ENCODE assay signal across 9 cellular contexts in the genomic region with DNA sequence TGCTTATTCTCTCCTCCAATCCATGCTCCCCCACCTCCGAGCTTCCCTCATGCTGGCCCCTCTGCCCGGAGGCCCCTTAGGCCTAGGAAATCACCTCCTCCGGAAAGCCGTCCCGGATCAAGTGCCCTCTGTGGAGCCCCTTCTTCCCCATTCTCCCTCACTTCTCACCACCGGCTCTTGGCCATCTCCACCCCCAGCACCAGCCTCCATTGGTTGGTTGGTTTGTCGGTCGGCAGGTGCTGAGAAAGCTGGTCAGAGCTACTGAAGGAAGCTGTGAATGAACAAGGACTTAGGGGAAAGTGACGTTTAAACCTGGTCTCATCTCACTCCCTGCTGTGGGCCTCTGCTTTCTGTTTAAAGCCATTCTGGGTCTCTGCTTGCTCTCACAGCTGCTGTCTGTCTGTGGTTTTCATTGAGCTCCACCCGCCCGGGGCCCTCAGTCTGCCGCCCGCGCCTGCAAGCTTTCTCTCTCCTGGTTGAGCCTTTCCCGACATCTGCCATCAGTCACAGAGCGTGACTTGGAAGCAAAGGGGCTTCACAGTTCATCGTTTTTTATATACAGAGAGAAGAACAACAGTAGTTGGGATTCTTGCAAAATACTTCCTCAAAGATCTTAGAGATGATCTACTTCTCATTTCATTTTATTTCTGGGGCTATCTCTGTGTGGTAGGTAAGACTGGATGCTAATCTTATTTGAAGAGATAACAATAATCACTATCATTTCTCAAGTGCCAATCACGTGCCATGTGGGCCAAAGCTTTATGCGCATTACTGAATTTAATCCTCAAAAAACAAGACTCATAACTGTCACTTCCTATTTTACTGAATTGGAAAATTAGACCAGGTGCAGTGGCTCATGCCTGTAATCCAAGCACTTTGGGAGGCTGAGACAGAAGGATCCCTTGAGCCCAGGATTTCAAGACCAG.
DNase-seq lines count a peak whose midpoint lies in the region; ATAC-seq, FAIRE-seq and TF ChIP-seq lines count a peak whose summit lies in the region.
"Had no signal": no experiment of that assay in that cellular context is flagged by ENCODE, and none has a peak within 500 bp of the region (broad histone marks: within the 10 kb centered on the region; RNA-seq: fewer than 3 reads in every experiment).

No MANE protein-coding gene starts in this region.

- DNase-seq in Right ventricle myocardium superior, result peak; percentile 68
- DNase-seq in cardiac septum (ENCODE audit: low spot score), result no peak
- peak in 1 of 2 experiments; percentile 70 for DNase-seq in HL-60 (ENCODE audit: low read depth in 1 of 2, low spot score in 1 of 2)
- DNase-seq in activated CD4-positive, CD25-positive, alpha-beta regulatory T cell treated with anti-CD3 and anti-CD28 coated beads, Interleukin-2, amount 50 U/mL, for 72 hours, result peak; percentile 42
- no peak for DNase-seq in endothelial cell of umbilical vein (ENCODE audit: low read depth, low spot score)
- DNase-seq in stimulated activated CD4-positive, alpha-beta T cell treated with anti-CD3 and anti-CD28 coated beads, Interleukin-4, amount 100 ng/mL, for 48 hours (ENCODE audit: low read depth in 2 of 2), result peak; percentile 37 to 49
- DNase-seq in testis, result no peak
- no peak for DNase-seq in hippocampal formation (lab: John Stamatoyannopoulos, UW)
- DNase-seq: left cardiac atrium had no signal

- no TSS peak for BruUV-seq in endothelial cell of umbilical vein (replicated peaks; lab: Mats Ljungman, UMichigan)

- H3K9ac ChIP-seq in endothelial cell of umbilical vein (replicated peaks; ENCODE audit: extremely low read depth, insufficient read depth, low read length), result no peak overlapping the region

- no peaks in the 10 kb centered on the region for H3K9me1 ChIP-seq in endothelial cell of umbilical vein (replicated peaks; ENCODE audit: control insufficient read depth, extremely low read depth, insufficient read depth, low read length)

- TF ChIP-seq CTCF in HL-60 (IDR thresholded peaks at IDR 0.05; ENCODE audit: insufficient read depth, low read length) (no peak), endothelial cell of umbilical vein (IDR thresholded peaks at IDR 0.05; ENCODE audit: extremely low read depth in 1 of 2, insufficient read depth in 1 of 2, low read depth in 1 of 2, low read length in 2 of 2) (no peak), testis (IDR thresholded peaks at IDR 0.05) (no peak)

- ATAC-seq in Right ventricle myocardium superior (ENCODE audit: poor library complexity), result peak; percentile 18

- POLR2A ChIA-PET in endothelial cell of umbilical vein (lab: Charles Lee), result no interaction called here

- no peak for FAIRE-seq in endothelial cell of umbilical vein (lab: Jason Lieb, UNC)

- no peaks in the 10 kb centered on the region for H3K4me1 ChIP-seq in endothelial cell of umbilical vein (ENCODE audit: control insufficient read depth, extremely low read depth, insufficient read depth, low read length)
- no peaks in the 10 kb centered on the region for H3K4me1 ChIP-seq in testis

- no peaks in the 10 kb centered on the region for H4K20me1 ChIP-seq in endothelial cell of umbilical vein (replicated peaks; ENCODE audit: control insufficient read depth, extremely low read depth, insufficient read depth, low read length)

- no peaks in the 10 kb centered on the region for H3K79me2 ChIP-seq in endothelial cell of umbilical vein (ENCODE audit: control insufficient read depth, insufficient read depth, low read length)

- H3K9me3 ChIP-seq in endothelial cell of umbilical vein (replicated peaks; ENCODE audit: control insufficient read depth, insufficient read depth, low read length) (no peaks in the 10 kb centered on the region), testis (no peaks in the 10 kb centered on the region)

- H3K27me3 ChIP-seq in HL-60 (ENCODE audit: insufficient read depth, poor library complexity, severe bottlenecking), result no peaks in the 10 kb centered on the region
- peaks cover 41 to 46% of the 10 kb centered on the region in 2 experiments for H3K27me3 ChIP-seq in endothelial cell of umbilical vein (ENCODE audit: control insufficient read depth in 2 of 2, insufficient read depth in 2 of 2, low read length in 2 of 2)
- H3K27me3 ChIP-seq in testis, result no peaks in the 10 kb centered on the region

- H3K27ac ChIP-seq in HL-60 (replicated peaks), result peak overlapping the region; percentile 48
- H3K27ac ChIP-seq in endothelial cell of umbilical vein (ENCODE audit: insufficient read depth, low read depth, low read length), result no peak overlapping the region
- H3K27ac ChIP-seq in testis, result no peak overlapping the region

- TF ChIP-seq POLR2A in endothelial cell of umbilical vein (IDR thresholded peaks at IDR 0.05; ENCODE audit: low read depth, low read length), result no peak
- TF ChIP-seq POLR2A in testis (IDR thresholded peaks at IDR 0.05), result no peak

- CTCF ChIA-PET in endothelial cell of umbilical vein (lab: Charles Lee), result interaction anchor here (0.7 to 3.1 kb wide), 7 partner anchors 9 to 131 kb away, joined by 3 to 13 read pairs (median 4); no protein-coding TSS in a partner anchor

- intact Hi-C loops in Right ventricle myocardium superior (cut with DNase I), result no loop called here
- intact Hi-C loops in cardiac septum (cut with DNase I), result no loop called here
- intact Hi-C loops in endothelial cell of umbilical vein (cut with micrococcal nuclease), result loop anchor here (5.0 kb wide), 1 partner anchor 51 kb away; no protein-coding TSS in a partner anchor
- intact Hi-C loops in testis (cut with DNase I; ENCODE audit: low total_unique reads), result no loop called here

- WGBS in testis, 2 donors, result 67 to 73% methylated on average over 19 of the region's 19 CpGs

- no peak overlapping the region for H2AFZ ChIP-seq in endothelial cell of umbilical vein (ENCODE audit: low read depth, low read length)

- no peak overlapping the region for H3K4me3 ChIP-seq in HL-60 (replicated peaks; ENCODE audit: insufficient read depth, low read length)
- H3K4me3 ChIP-seq in endothelial cell of umbilical vein (replicated peaks in 1 of 3; ENCODE audit: insufficient read depth in 1 of 3, low read depth in 1 of 3, low read length in 3 of 3), result no peak overlapping the region
- no peak overlapping the region for H3K4me3 ChIP-seq in testis

- no peak overlapping the region for H3K4me2 ChIP-seq in endothelial cell of umbilical vein (ENCODE audit: insufficient read depth, low read length)

- dilution Hi-C loops in endothelial cell of umbilical vein (cut with MboI; ENCODE audit: extremely low pct_ligation_motif_present, low sequenced_read_pairs), result no loop called here

- H3K36me3 ChIP-seq in endothelial cell of umbilical vein (ENCODE audit: control insufficient read depth in 2 of 2, extremely low read depth in 1 of 2, insufficient read depth in 2 of 2, low read length in 2 of 2), result no peaks in the 10 kb centered on the region
- H3K36me3 ChIP-seq in testis (ENCODE audit: low read depth, missing control alignments), result no peaks in the 10 kb centered on the region

TF ChIP-seq in endothelial cell of umbilical vein, 7 proteins besides CTCF, POLR2A, EP300 and RAD21:
- TF ChIP-seq, protein P1, sequence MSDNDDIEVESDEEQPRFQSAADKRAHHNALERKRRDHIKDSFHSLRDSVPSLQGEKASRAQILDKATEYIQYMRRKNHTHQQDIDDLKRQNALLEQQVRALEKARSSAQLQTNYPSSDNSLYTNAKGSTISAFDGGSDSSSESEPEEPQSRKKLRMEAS (IDR thresholded peaks at IDR 0.05; ENCODE audit: insufficient read depth, insufficient read length), result no peak
- no peak for TF ChIP-seq JUN (IDR thresholded peaks at IDR 0.05; ENCODE audit: borderline replicate concordance, insufficient read depth, insufficient read length, low read depth)
- peak; percentile 89 for TF ChIP-seq EZH2 (IDR thresholded peaks at IDR 0.05; ENCODE audit: borderline replicate concordance, low read depth, low read length, severe bottlenecking)
- TF ChIP-seq FOS (IDR thresholded peaks at IDR 0.05; ENCODE audit: borderline replicate concordance, insufficient read depth, low read length), result no peak
TF ChIP-seq in endothelial cell of umbilical vein: peak in this region for 1.

Comparison
In these comparisons a context has a peak if more than half of its experiments do, and no peak if none do; other contexts are left out.
1. DNase-seq: peak in Right ventricle myocardium superior (single experiment), activated CD4-positive, CD25-positive, alpha-beta regulatory T cell treated with anti-CD3 and anti-CD28 coated beads, Interleukin-2, amount 50 U/mL, for 72 hours (single experiment) and stimulated activated CD4-positive, alpha-beta T cell treated with anti-CD3 and anti-CD28 coated beads, Interleukin-4, amount 100 ng/mL, for 48 hours (2 of 2); none in cardiac septum (single experiment), endothelial cell of umbilical vein (single experiment), testis (single experiment) and hippocampal formation (0 of 2).